In the genomic region with DNA sequence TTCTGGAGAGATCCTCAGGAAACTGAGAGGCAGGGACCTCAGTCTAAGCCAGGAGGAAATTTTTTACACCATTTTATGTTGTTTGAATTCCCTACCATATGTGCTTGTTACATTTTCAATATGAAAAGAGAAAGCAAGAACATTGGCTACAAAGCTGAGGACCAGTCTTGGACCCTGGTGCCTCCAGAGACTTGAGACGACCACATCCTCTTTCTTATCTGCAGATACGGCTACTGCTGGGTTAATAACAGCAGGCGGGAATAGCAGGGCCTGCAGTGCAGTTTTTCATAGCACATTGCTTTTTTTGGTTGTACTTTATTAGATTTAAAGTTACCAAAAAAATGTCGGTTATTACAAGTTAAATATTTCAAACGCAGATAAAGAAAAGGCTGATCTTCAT, we compare ENCODE assay signal across 14 cellular contexts. TPM values are rescaled to one million over a fixed set of nuclear protein-coding genes. Genes with fewer than 3 reads are reported as not detected.
DNase-seq lines count a peak whose midpoint lies in the region; ATAC-seq, FAIRE-seq and TF ChIP-seq lines count a peak whose summit lies in the region.
"Had no signal": no experiment of that assay in that cellular context is flagged by ENCODE, and none has a peak within 500 bp of the region (broad histone marks: within the 10 kb centered on the region; RNA-seq: fewer than 3 reads in every experiment).

No MANE protein-coding gene starts in this region.

- no peak for ATAC-seq in HG02642 (IDR thresholded peaks at IDR 0.05; ENCODE audit: poor library complexity, unreplicated experiment)
- ATAC-seq: PC-3 had no signal

- intact Hi-C loops in activated T-helper 2 cell treated with anti-CD3 and anti-CD28 coated beads, Interferon-gamma antibody, Interleukin-2, Interleukin-4, amounts not matched to agents 10 μg/mL and 5 μg/mL and 100 μg/mL, durations not matched to agents 14 hours and 24 hours and 36 hours (cut with micrococcal nuclease) = loop anchor here (5.0 kb wide), 2 partner anchors 202 to 293 kb away; a partner anchor contains a TSS

- no peak for TF ChIP-seq CTCF in mesothelial cell of epicardium (IDR thresholded peaks at IDR 0.05; ENCODE audit: unreplicated experiment)

- peaks cover 22% of the 10 kb centered on the region for H3K4me1 Mint-ChIP-seq in T-helper 2 cell treated with Interferon-gamma antibody and Interleukin-4, amounts not matched to agents 5 μg/mL and 100 μg/mL, for 36 hours (ENCODE audit: low read depth)
- H3K4me1 Mint-ChIP-seq in activated T-helper 2 cell treated with anti-CD3 and anti-CD28 coated beads, Interferon-gamma antibody, Interleukin-2, Interleukin-4, amounts not matched to agents 10 μg/mL and 5 μg/mL and 100 μg/mL, durations not matched to agents 14 hours and 24 hours and 36 hours (ENCODE audit: low read depth) = peaks cover 26% of the 10 kb centered on the region
- H3K4me1 Mint-ChIP-seq in mesothelial cell of epicardium = peaks cover 30% of the 10 kb centered on the region

- no peak for FAIRE-seq in HTR-8/SVneo (lab: Jason Lieb, UNC)

- H3K27ac Mint-ChIP-seq in T-helper 2 cell treated with Interferon-gamma antibody and Interleukin-4, amounts not matched to agents 5 μg/mL and 100 μg/mL, for 36 hours = peak overlapping the region; percentile 64
- peak overlapping the region; percentile 40 for H3K27ac Mint-ChIP-seq in activated T-helper 2 cell treated with anti-CD3 and anti-CD28 coated beads, Interferon-gamma antibody, Interleukin-2, Interleukin-4, amounts not matched to agents 10 μg/mL and 5 μg/mL and 100 μg/mL, durations not matched to agents 14 hours and 24 hours and 36 hours
- H3K27ac Mint-ChIP-seq in mesothelial cell of epicardium = peak overlapping the region; percentile 18
- H3K27ac Mint-ChIP-seq: activated CD4-positive, alpha-beta T cell treated with anti-CD3 and anti-CD28 coated beads, Interleukin-2, amount 10 ng/mL, durations not matched to agents 24 days and 14 days had no signal

- DNase-seq in T-helper 2 cell treated with Interferon-gamma antibody and Interleukin-4, amounts not matched to agents 5 μg/mL and 100 μg/mL, for 36 hours (ENCODE audit: low spot score) = no peak
- no peak for DNase-seq in T-helper 2 cell
- peak; percentile 54 to 55 for DNase-seq in Kasumi-1 (lab: John Stamatoyannopoulos, UW)
- no peak for DNase-seq in activated T-helper 2 cell treated with anti-CD3 and anti-CD28 coated beads, Interferon-gamma antibody, Interleukin-2, Interleukin-4, amounts not matched to agents 10 μg/mL and 5 μg/mL and 100 μg/mL, durations not matched to agents 14 hours and 24 hours and 36 hours (ENCODE audit: low spot score)
- DNase-seq in mesothelial cell of epicardium (ENCODE audit: low spot score in 2 of 2, unreplicated experiment in 2 of 2) = no peak
- no peak for DNase-seq in C1 segment of cervical spinal cord (lab: John Stamatoyannopoulos, UW)
- DNase-seq in HTR-8/SVneo (ENCODE audit: insufficient read length, low spot score) = no peak
- DNase-seq: activated effector memory CD4-positive, alpha-beta T cell treated with anti-CD3 and anti-CD28 coated beads, Interleukin-2, amount 50 U/mL, for 16 hours; foreskin melanocyte; NCI-H146; NCI-H446 had no signal

- no peaks in the 10 kb centered on the region for H3K9me3 Mint-ChIP-seq in T-helper 2 cell treated with Interferon-gamma antibody and Interleukin-4, amounts not matched to agents 5 μg/mL and 100 μg/mL, for 36 hours
- no peaks in the 10 kb centered on the region for H3K9me3 Mint-ChIP-seq in activated T-helper 2 cell treated with anti-CD3 and anti-CD28 coated beads, Interferon-gamma antibody, Interleukin-2, Interleukin-4, amounts not matched to agents 10 μg/mL and 5 μg/mL and 100 μg/mL, durations not matched to agents 14 hours and 24 hours and 36 hours
- no peaks in the 10 kb centered on the region for H3K9me3 Mint-ChIP-seq in mesothelial cell of epicardium
- H3K9me3 Mint-ChIP-seq: activated CD4-positive, alpha-beta T cell treated with anti-CD3 and anti-CD28 coated beads, Interleukin-2, amount 10 ng/mL, durations not matched to agents 24 days and 14 days had no signal

- H3K4me3 Mint-ChIP-seq in T-helper 2 cell treated with Interferon-gamma antibody and Interleukin-4, amounts not matched to agents 5 μg/mL and 100 μg/mL, for 36 hours = peak overlapping the region; percentile 8
- H3K4me3 Mint-ChIP-seq in activated T-helper 2 cell treated with anti-CD3 and anti-CD28 coated beads, Interferon-gamma antibody, Interleukin-2, Interleukin-4, amounts not matched to agents 10 μg/mL and 5 μg/mL and 100 μg/mL, durations not matched to agents 14 hours and 24 hours and 36 hours (ENCODE audit: low read depth) = no peak overlapping the region
- H3K4me3 Mint-ChIP-seq in mesothelial cell of epicardium = no peak overlapping the region
- H3K4me3 Mint-ChIP-seq: activated CD4-positive, alpha-beta T cell treated with anti-CD3 and anti-CD28 coated beads, Interleukin-2, amount 10 ng/mL, durations not matched to agents 24 days and 14 days had no signal

- no peaks in the 10 kb centered on the region for H3K27me3 Mint-ChIP-seq in T-helper 2 cell treated with Interferon-gamma antibody and Interleukin-4, amounts not matched to agents 5 μg/mL and 100 μg/mL, for 36 hours (ENCODE audit: low read depth)
- H3K27me3 Mint-ChIP-seq in activated T-helper 2 cell treated with anti-CD3 and anti-CD28 coated beads, Interferon-gamma antibody, Interleukin-2, Interleukin-4, amounts not matched to agents 10 μg/mL and 5 μg/mL and 100 μg/mL, durations not matched to agents 14 hours and 24 hours and 36 hours (ENCODE audit: low read depth) = no peaks in the 10 kb centered on the region
- H3K27me3 Mint-ChIP-seq in mesothelial cell of epicardium (ENCODE audit: low read depth) = no peaks in the 10 kb centered on the region
- H3K27me3 Mint-ChIP-seq: activated CD4-positive, alpha-beta T cell treated with anti-CD3 and anti-CD28 coated beads, Interleukin-2, amount 10 ng/mL, durations not matched to agents 24 days and 14 days had no signal

- H3K36me3 Mint-ChIP-seq in T-helper 2 cell treated with Interferon-gamma antibody and Interleukin-4, amounts not matched to agents 5 μg/mL and 100 μg/mL, for 36 hours (ENCODE audit: low read depth) = peaks cover 31% of the 10 kb centered on the region
- peaks cover 39% of the 10 kb centered on the region for H3K36me3 Mint-ChIP-seq in activated T-helper 2 cell treated with anti-CD3 and anti-CD28 coated beads, Interferon-gamma antibody, Interleukin-2, Interleukin-4, amounts not matched to agents 10 μg/mL and 5 μg/mL and 100 μg/mL, durations not matched to agents 14 hours and 24 hours and 36 hours (ENCODE audit: low read depth)
- H3K36me3 Mint-ChIP-seq in mesothelial cell of epicardium = peaks cover 19% of the 10 kb centered on the region

RNA-seq across cellular contexts. Expression of a gene that starts 3.9 kb away (rescaled TPM):
- total RNA-seq in activated T-helper 2 cell treated with anti-CD3 and anti-CD28 coated beads, Interferon-gamma antibody, Interleukin-2, Interleukin-4, amounts not matched to agents 10 μg/mL and 5 μg/mL and 100 μg/mL, durations not matched to agents 14 hours and 24 hours and 36 hours = 28.0 and 31.5 TPM in 2 replicates
- 82.6 to 93.2 TPM (median 83.0 TPM) in 3 replicates for total RNA-seq in mesothelial cell of epicardium

RNA-seq across cellular contexts. Expression of a gene that starts 53.4 kb away (rescaled TPM):
- total RNA-seq in activated T-helper 2 cell treated with anti-CD3 and anti-CD28 coated beads, Interferon-gamma antibody, Interleukin-2, Interleukin-4, amounts not matched to agents 10 μg/mL and 5 μg/mL and 100 μg/mL, durations not matched to agents 14 hours and 24 hours and 36 hours = 22.0 and 26.1 TPM in 2 replicates
- 27.9 to 31.0 TPM (median 29.0 TPM) in 3 replicates for total RNA-seq in mesothelial cell of epicardium

Comparison
In these comparisons a context has a peak if more than half of its experiments do, and no peak if none do; other contexts are left out.
1. DNase-seq: peak in Kasumi-1 (2 of 2); none in T-helper 2 cell treated with Interferon-gamma antibody and Interleukin-4, amounts not matched to agents 5 μg/mL and 100 μg/mL, for 36 hours (single experiment), T-helper 2 cell (0 of 5), activated T-helper 2 cell treated with anti-CD3 and anti-CD28 coated beads, Interferon-gamma antibody, Interleukin-2, Interleukin-4, amounts not matched to agents 10 μg/mL and 5 μg/mL and 100 μg/mL, durations not matched to agents 14 hours and 24 hours and 36 hours (single experiment), mesothelial cell of epicardium (0 of 2), C1 segment of cervical spinal cord (0 of 14) and HTR-8/SVneo (single experiment).
2. Peak in every context shown above with its lines, with median percentiles within 50 percentile points of each other: H3K27ac Mint-ChIP-seq.